ENCODE assay signal across 35 cellular contexts in the genomic region with DNA sequence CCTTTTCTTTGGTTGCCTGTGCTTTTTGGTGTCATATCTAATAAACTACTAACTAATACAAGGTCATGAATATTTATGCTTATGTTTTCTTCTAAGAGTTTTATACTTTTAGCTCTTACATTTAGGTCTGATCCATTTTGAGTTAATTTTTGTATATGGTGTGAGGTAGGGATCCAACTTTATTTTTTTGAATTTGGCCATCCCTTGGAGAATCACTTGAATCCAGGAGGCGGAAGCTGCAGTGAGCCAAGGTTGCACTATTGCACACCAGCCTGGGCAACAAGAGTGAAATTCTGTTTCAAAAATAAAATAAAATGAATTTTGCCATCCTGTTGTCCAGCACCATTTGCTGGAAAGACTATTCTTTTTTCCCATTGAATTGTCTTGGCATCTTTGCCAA.
"Had no signal": no experiment of that assay in that cellular context is flagged by ENCODE, and none has a peak within 500 bp of the region (broad histone marks: within the 10 kb centered on the region; RNA-seq: fewer than 3 reads in every experiment).

No MANE protein-coding gene starts in this region.

- DNase-seq: Karpas-422, Kasumi-1, MG63, MM.1S, MV-4-11, NCI-H1048, NCI-H1092, NCI-H1092 treated with DMSO at 0.1 percent for 48 hours, NCI-H1105, NCI-H1105 treated with DMSO at 0.1 percent for 48 hours, NCI-H1417, NCI-H1417 treated with DMSO at 0.1 percent for 48 hours, NCI-H1436, NCI-H1436 treated with DMSO at 0.1 percent for 48 hours, NCI-H146, NCI-H1694, NCI-H1694 treated with DMSO at 0.1 percent for 48 hours, NCI-H187, NCI-H187 treated with DMSO at 0.1 percent for 48 hours, NCI-H1930, NCI-H2029, NCI-H2029 treated with DMSO at 0.1 percent for 48 hours, NCI-H2081, NCI-H2081 treated with DMSO at 0.1 percent for 48 hours, NCI-H2107, NCI-H2171, NCI-H2171 treated with DMSO at 0.1 percent for 48 hours, NCI-H2227 treated with DMSO at 0.1 percent for 48 hours, NCI-H226, NCI-H345, NCI-H446, NCI-H446 treated with DMSO at 0.1 percent for 48 hours, NCI-H510A, NCI-H510A treated with DMSO at 0.1 percent for 48 hours, NCI-H524 had no signal

- H3K4me3 ChIP-seq: MG63 had no signal

- H3K27me3 ChIP-seq: MG63 had no signal

- H3K36me3 ChIP-seq: MG63 had no signal
